Comparison of ENCODE assay signal across 25 cellular contexts in genomic region chr2:228118940-228119339, GRCh38.
"Had no signal": no experiment of that assay in that cellular context is flagged by ENCODE, and none has a peak within 500 bp of the region (broad histone marks: within the 10 kb centered on the region; RNA-seq: fewer than 3 reads in every experiment).

No MANE protein-coding gene starts in this region.

- H3K4me1 ChIP-seq: stomach, testis, thyroid gland, transverse colon, upper lobe of left lung, vagina had no signal

- H3K4me3 ChIP-seq: lung, ovary, skin epidermis, stomach, testis, thyroid gland, transverse colon, upper lobe of left lung, vagina had no signal

- H3K36me3 ChIP-seq: ovary, stomach, thyroid gland, transverse colon, upper lobe of left lung, vagina had no signal

- H3K27me3 ChIP-seq: ovary, stomach, testis, thyroid gland, transverse colon, upper lobe of left lung, vagina had no signal

- ATAC-seq: left lobe of liver; natural killer cell; sciatic nerve; stimulated activated naive B cell treated with anti-CD40 and anti-IgM and Interleukin-4, amounts not matched to agents 10 μg/mL and 1 μg/mL and 100 μg/mL, for 72 hours; stimulated activated naive CD8-positive, alpha-beta T cell treated with anti-CD3 and anti-CD28 coated beads, Interleukin-15, Interleukin-2, amounts not matched to agents 100 U/mL and 50 U/mL, for 24 hours had no signal

- H3K9me3 ChIP-seq: ovary, stomach, testis, thyroid gland, transverse colon, upper lobe of left lung, vagina had no signal

- DNase-seq: hippocampal formation; kidney glomerular epithelial cell; left cardiac atrium; mesendoderm; naive B cell; natural killer cell; nephron progenitor cell; ovary; right cardiac atrium; stimulated activated CD4-positive, alpha-beta T cell treated with anti-CD3 and anti-CD28 coated beads, Interleukin-12 subunit alpha, Interleukin-12 subunit beta, amount 100 ng/mL, for 4 hours; stimulated activated CD4-positive, alpha-beta T cell treated with anti-CD3 and anti-CD28 coated beads, Interleukin-15, amount 100 ng/mL, for 24 hours; stimulated activated CD4-positive, alpha-beta T cell treated with anti-CD3 and anti-CD28 coated beads, Interleukin-2, amount 100 ng/mL, for 24 hours; stimulated activated CD4-positive, alpha-beta T cell treated with anti-CD3 and anti-CD28 coated beads, Interleukin-4, amount 100 ng/mL, for 1 hour; stimulated activated naive B cell treated with anti-CD40 and anti-IgM and Interleukin-4, amounts not matched to agents 10 μg/mL and 1 μg/mL and 100 μg/mL, for 72 hours; stimulated activated naive CD8-positive, alpha-beta T cell treated with anti-CD3 and anti-CD28 coated beads, Interleukin-15, Interleukin-2, amounts not matched to agents 100 U/mL and 50 U/mL, for 24 hours; stomach; testis; thyroid gland; transverse colon; upper lobe of left lung had no signal

- H3K27ac ChIP-seq: ovary, skin epidermis, stomach, testis, thyroid gland, transverse colon, upper lobe of left lung, vagina had no signal
